Comparison of ENCODE assay signal across 26 cellular contexts in genomic region chr2:165941827-165942226, GRCh38.
"Had no signal": no experiment of that assay in that cellular context is flagged by ENCODE, and none has a peak within 500 bp of the region (broad histone marks: within the 10 kb centered on the region; RNA-seq: fewer than 3 reads in every experiment).

No MANE protein-coding gene starts in this region.

- H3K36me3 ChIP-seq: colonic mucosa had no signal

- DNase-seq: colonic mucosa; cortex of kidney; effector CD8-positive, alpha-beta T cell; effector memory CD8-positive, alpha-beta T cell; endodermal cell; erythroblast; esophagus squamous epithelium; foreskin fibroblast; foreskin melanocyte; gastrocnemius medialis; glutamatergic neuron; head of caudate nucleus; heart right ventricle; hippocampal formation; left cardiac atrium; left lung; left ventricle myocardium superior; lower lobe of right lung; mesenchymal stem cell; mucosa of descending colon; naive B cell had no signal

- H3K27ac Mint-ChIP-seq: dendritic cell treated with granulocyte-macrophage colony-stimulating factor and Interleukin-4, amounts not matched to agents 40 ng/mL and 50 ng/mL, for 4 days; effector memory CD8-positive, alpha-beta T cell; endodermal cell; mesothelial cell of epicardium had no signal

- H3K4me3 Mint-ChIP-seq: dendritic cell treated with granulocyte-macrophage colony-stimulating factor and Interleukin-4, amounts not matched to agents 40 ng/mL and 50 ng/mL, for 4 days; effector memory CD8-positive, alpha-beta T cell; endodermal cell; mesothelial cell of epicardium; naive B cell had no signal

- H3K27me3 Mint-ChIP-seq: dendritic cell treated with granulocyte-macrophage colony-stimulating factor and Interleukin-4, amounts not matched to agents 40 ng/mL and 50 ng/mL, for 4 days; effector memory CD8-positive, alpha-beta T cell; naive B cell had no signal

- ATAC-seq: effector memory CD8-positive, alpha-beta T cell; esophagus mucosa; gastrocnemius medialis; heart right ventricle; left cardiac atrium; left lung; left ventricle myocardium superior; lower lobe of right lung; mucosa of descending colon had no signal

- H3K27ac ChIP-seq: colonic mucosa, epithelial cell of prostate, esophagus squamous epithelium, gastrocnemius medialis, heart right ventricle, left lung, lower lobe of right lung had no signal

- FAIRE-seq: keratinocyte had no signal

- H3K4me1 ChIP-seq: colonic mucosa, esophagus squamous epithelium, gastrocnemius medialis, heart right ventricle, left lung, lower lobe of right lung had no signal

- H3K27me3 ChIP-seq: colonic mucosa, esophagus squamous epithelium, gastrocnemius medialis, heart right ventricle, left lung had no signal

- H3K4me1 Mint-ChIP-seq: endodermal cell, mesothelial cell of epicardium had no signal

- H3K9me3 Mint-ChIP-seq: dendritic cell treated with granulocyte-macrophage colony-stimulating factor and Interleukin-4, amounts not matched to agents 40 ng/mL and 50 ng/mL, for 4 days; effector memory CD8-positive, alpha-beta T cell; endodermal cell; mesothelial cell of epicardium; naive B cell had no signal

- H3K9me3 ChIP-seq: colonic mucosa, esophagus squamous epithelium, gastrocnemius medialis, heart right ventricle, left lung, lower lobe of right lung, mucosa of descending colon had no signal

- H3K4me3 ChIP-seq: colonic mucosa, esophagus squamous epithelium, gastrocnemius medialis, heart right ventricle, left lung, lower lobe of right lung, mucosa of descending colon had no signal
